Comparison of ENCODE assay signal across 22 cellular contexts in genomic region chr5:143691278-143692236, GRCh38.
A peak's percentile ranks its signal among the peaks of the same experiment; 100 is the strongest.
DNase-seq lines count a peak whose midpoint lies in the region; ATAC-seq, FAIRE-seq and TF ChIP-seq lines count a peak whose summit lies in the region.
"Had no signal": no experiment of that assay in that cellular context is flagged by ENCODE, and none has a peak within 500 bp of the region (broad histone marks: within the 10 kb centered on the region; RNA-seq: fewer than 3 reads in every experiment).

No MANE protein-coding gene starts in this region.

- no peak overlapping the region for H4K91ac ChIP-seq in mesenchymal stem cell (ENCODE audit: low read length)

- H3K4me3 Mint-ChIP-seq in activated naive CD8-positive, alpha-beta T cell treated with anti-CD3 and anti-CD28 coated beads, Interleukin-2, amount 50 U/mL, for 24 hours: no peak overlapping the region
- no peak overlapping the region for H3K4me3 Mint-ChIP-seq in activated naive CD8-positive, alpha-beta T cell treated with anti-CD3 and anti-CD28 coated beads for 36 hours
- no peak overlapping the region for H3K4me3 Mint-ChIP-seq in CD8-positive, alpha-beta T cell
- H3K4me3 Mint-ChIP-seq: B cell; CD4-positive, CD25-positive, alpha-beta regulatory T cell; GM23338 had no signal

- no peak overlapping the region for H2BK15ac ChIP-seq in mesenchymal stem cell (ENCODE audit: low read depth, poor library complexity, severe bottlenecking)

- H4K20me1 ChIP-seq in K562 (replicated peaks; ENCODE audit: control insufficient read depth, insufficient read depth, low read length) (no peaks in the 10 kb centered on the region), smooth muscle cell (ENCODE audit: low read depth) (no peaks in the 10 kb centered on the region)

- H3K27ac Mint-ChIP-seq in activated naive CD8-positive, alpha-beta T cell treated with anti-CD3 and anti-CD28 coated beads, Interleukin-2, amount 50 U/mL, for 24 hours: peak overlapping the region; percentile 31
- H3K27ac Mint-ChIP-seq in activated naive CD8-positive, alpha-beta T cell treated with anti-CD3 and anti-CD28 coated beads for 36 hours: no peak overlapping the region
- no peak overlapping the region for H3K27ac Mint-ChIP-seq in CD8-positive, alpha-beta T cell
- H3K27ac Mint-ChIP-seq: B cell; CD4-positive, CD25-positive, alpha-beta regulatory T cell; GM23338 had no signal

- no peak overlapping the region for H3K4ac ChIP-seq in mesenchymal stem cell (ENCODE audit: low read depth in 1 of 2, low read length in 2 of 2)

- H3K4me1 ChIP-seq in K562 (replicated peaks in 1 of 2; ENCODE audit: control insufficient read depth in 2 of 2, insufficient read depth in 2 of 2, low read length in 2 of 2): no peaks in the 10 kb centered on the region
- no peaks in the 10 kb centered on the region for H3K4me1 ChIP-seq in mesenchymal stem cell (ENCODE audit: control insufficient read depth, insufficient read depth, low read depth, low read length)
- no peaks in the 10 kb centered on the region for H3K4me1 ChIP-seq in smooth muscle cell (ENCODE audit: low read depth)
- no peaks in the 10 kb centered on the region for H3K4me1 ChIP-seq in CD8-positive, alpha-beta T cell (ENCODE audit: insufficient read depth, low read length)

- H3K27me3 Mint-ChIP-seq in activated naive CD8-positive, alpha-beta T cell treated with anti-CD3 and anti-CD28 coated beads, Interleukin-2, amount 50 U/mL, for 24 hours: peaks cover 13% of the 10 kb centered on the region
- H3K27me3 Mint-ChIP-seq in activated naive CD8-positive, alpha-beta T cell treated with anti-CD3 and anti-CD28 coated beads for 36 hours: peaks cover 3% of the 10 kb centered on the region
- H3K27me3 Mint-ChIP-seq in CD8-positive, alpha-beta T cell (ENCODE audit: low read depth): no peaks in the 10 kb centered on the region
- H3K27me3 Mint-ChIP-seq: B cell had no signal

- POLR2A ChIA-PET in K562 (lab: Yijun Ruan, JAX) (no interaction called here), RWPE1 (lab: Yijun Ruan, JAX; ENCODE audit: low non-redundant PET) (no interaction called here)
- POLR2A ChIA-PET in CD8-positive, alpha-beta T cell (lab: Charles Lee): no interaction called here

- ATAC-seq in activated naive CD8-positive, alpha-beta T cell treated with anti-CD3 and anti-CD28 coated beads, Interleukin-2, amount 50 U/mL, for 24 hours: peak; percentile 54
- no peak for ATAC-seq in K562
- ATAC-seq in CD8-positive, alpha-beta T cell: no peak
- ATAC-seq: GM23338, HCT116 had no signal

- in situ Hi-C loops in K562 (cut with MboI): no loop called here

- no peaks in the 10 kb centered on the region for H3F3A ChIP-seq in smooth muscle cell (ENCODE audit: low read depth)

- no peaks in the 10 kb centered on the region for H3K9me1 ChIP-seq in K562 (ENCODE audit: control insufficient read depth, insufficient read depth, low read length)

- peaks cover 11% of the 10 kb centered on the region for H3K36me3 Mint-ChIP-seq in activated naive CD8-positive, alpha-beta T cell treated with anti-CD3 and anti-CD28 coated beads, Interleukin-2, amount 50 U/mL, for 24 hours (ENCODE audit: low read depth)
- H3K36me3 Mint-ChIP-seq in activated naive CD8-positive, alpha-beta T cell treated with anti-CD3 and anti-CD28 coated beads for 36 hours: peaks cover 6% of the 10 kb centered on the region
- H3K36me3 Mint-ChIP-seq in CD8-positive, alpha-beta T cell: peaks cover 2% of the 10 kb centered on the region
- H3K36me3 Mint-ChIP-seq: CD4-positive, CD25-positive, alpha-beta regulatory T cell had no signal

- peaks cover 41% of the 10 kb centered on the region for H3K4me1 Mint-ChIP-seq in activated naive CD8-positive, alpha-beta T cell treated with anti-CD3 and anti-CD28 coated beads, Interleukin-2, amount 50 U/mL, for 24 hours
- peaks cover 5% of the 10 kb centered on the region for H3K4me1 Mint-ChIP-seq in activated naive CD8-positive, alpha-beta T cell treated with anti-CD3 and anti-CD28 coated beads for 36 hours
- peaks cover 20% of the 10 kb centered on the region for H3K4me1 Mint-ChIP-seq in CD8-positive, alpha-beta T cell (ENCODE audit: low read depth)
- H3K4me1 Mint-ChIP-seq: B cell, GM23338 had no signal

- TF ChIP-seq POLR2A in K562 (conservative IDR thresholded peaks at IDR 0.05): no peak

- TF ChIP-seq RAD21 in K562 (CRISPR knock-in tag; conservative IDR thresholded peaks at IDR 0.05 in 1 of 2, IDR thresholded peaks at IDR 0.05 in 1 of 2): no peak

- H3K4me2 ChIP-seq in K562 (ENCODE audit: insufficient read depth, low read length): no peak overlapping the region
- no peak overlapping the region for H3K4me2 ChIP-seq in mesenchymal stem cell (ENCODE audit: low read length, poor library complexity, severe bottlenecking)
- H3K4me2 ChIP-seq in smooth muscle cell: peak overlapping the region; percentile 14
- H3K4me2 ChIP-seq: GM23338, PC-9 had no signal

- H3K27me3 ChIP-seq in K562 (ENCODE audit: control insufficient read depth in 2 of 2, insufficient read depth in 2 of 2, low read length in 2 of 2) (no peaks in the 10 kb centered on the region), mesenchymal stem cell (ENCODE audit: control insufficient read depth in 1 of 2, insufficient read depth in 1 of 2, low read length in 2 of 2) (no peaks in the 10 kb centered on the region), smooth muscle cell (ENCODE audit: low read depth) (no peaks in the 10 kb centered on the region)
- H3K27me3 ChIP-seq in CD8-positive, alpha-beta T cell (ENCODE audit: insufficient read depth, low read length): no peaks in the 10 kb centered on the region

- no peak overlapping the region for H2BK5ac ChIP-seq in mesenchymal stem cell (ENCODE audit: low read depth, low read length, poor library complexity, severe bottlenecking)

- no peaks in the 10 kb centered on the region for H3K79me2 ChIP-seq in K562 (ENCODE audit: control insufficient read depth, insufficient read depth, low read length)
- no peaks in the 10 kb centered on the region for H3K79me2 ChIP-seq in smooth muscle cell (ENCODE audit: low read depth)

- intact Hi-C loops in K562 (cut with micrococcal nuclease): no loop called here
- intact Hi-C loops in CD8-positive, alpha-beta T cell (cut with DNase I, micrococcal nuclease): no loop called here

- H3K14ac ChIP-seq in mesenchymal stem cell (ENCODE audit: low read length in 2 of 2): no peak overlapping the region

- no peak for TF ChIP-seq EP300 in K562 (IDR thresholded peaks at IDR 0.05; ENCODE audit: low read length)

- no peak overlapping the region for H2BK12ac ChIP-seq in mesenchymal stem cell (ENCODE audit: low read length in 2 of 2)

- CTCF ChIA-PET in K562 (lab: Yijun Ruan, JAX; ENCODE audit: low intra/inter-chr PET ratio) (no interaction called here), RWPE1 (lab: Yijun Ruan, JAX) (interaction anchor here (0.6 kb wide), 1 partner anchor 20 kb away, joined by 3 read pairs; no protein-coding TSS in a partner anchor)
- CTCF ChIA-PET in CD8-positive, alpha-beta T cell (lab: Charles Lee): interaction anchor here (1.3 kb wide), 1 partner anchor 9 kb away, joined by 5 read pairs; no protein-coding TSS in a partner anchor

- H3K27ac ChIP-seq in K562 (ENCODE audit: extremely low read depth, low read depth, low read length) (no peak overlapping the region), mesenchymal stem cell (ENCODE audit: low read length, poor library complexity, severe bottlenecking) (no peak overlapping the region), smooth muscle cell (ENCODE audit: low read depth) (no peak overlapping the region), RWPE1 (no peak overlapping the region)
- no peak overlapping the region for H3K27ac ChIP-seq in CD8-positive, alpha-beta T cell (ENCODE audit: low read depth, low read length)
- H3K27ac ChIP-seq: 22Rv1, HL-60, PC-9 had no signal

- H3K9ac ChIP-seq in K562 (ENCODE audit: insufficient read depth in 1 of 2, low read depth in 2 of 2, low read length in 2 of 2) (no peak overlapping the region), mesenchymal stem cell (ENCODE audit: low read length) (peak overlapping the region; percentile 65), smooth muscle cell (ENCODE audit: low read depth) (no peak overlapping the region)

- H3K79me1 ChIP-seq in mesenchymal stem cell (replicated peaks; ENCODE audit: low read length, poor library complexity, severe bottlenecking): no peaks in the 10 kb centered on the region

- DNase-seq in activated naive CD8-positive, alpha-beta T cell treated with anti-CD3 and anti-CD28 coated beads, Interleukin-2, amount 50 U/mL, for 24 hours: no peak
- DNase-seq in activated naive CD8-positive, alpha-beta T cell treated with anti-CD3 and anti-CD28 coated beads for 36 hours: no peak
- DNase-seq in K562 (ENCODE audit: extremely low read depth in 1 of 4, low spot score in 3 of 4): no peak
- no peak for DNase-seq in mesenchymal stem cell
- DNase-seq in smooth muscle cell (lab: John Stamatoyannopoulos, UW; ENCODE audit: unreplicated experiment): no peak
- no peak for DNase-seq in RWPE1 (ENCODE audit: low spot score)
- no peak for DNase-seq in NCI-H748 (lab: John Stamatoyannopoulos, UW; ENCODE audit: unreplicated experiment)
- no peak for DNase-seq in CD8-positive, alpha-beta T cell
- DNase-seq: CD4-positive, CD25-positive, alpha-beta regulatory T cell; EL; MV-4-11; NCI-H1436; NCI-H2029; NCI-H2171 treated with DMSO at 0.1 percent for 48 hours; NCI-H446 treated with DMSO at 0.1 percent for 48 hours; NCI-H774; PC-9 had no signal

- no peaks in the 10 kb centered on the region for H3K9me3 ChIP-seq in K562 (replicated peaks; ENCODE audit: control insufficient read depth, insufficient read depth, low read depth, low read length)
- H3K9me3 ChIP-seq in mesenchymal stem cell (ENCODE audit: control insufficient read depth, low read length): no peaks in the 10 kb centered on the region
- no peaks in the 10 kb centered on the region for H3K9me3 ChIP-seq in smooth muscle cell (replicated peaks; ENCODE audit: low read depth)
- no peaks in the 10 kb centered on the region for H3K9me3 ChIP-seq in CD8-positive, alpha-beta T cell (ENCODE audit: low read length)

- no peak overlapping the region for H2BK120ac ChIP-seq in mesenchymal stem cell (ENCODE audit: low read depth, low read length)

- H2AK5ac ChIP-seq in mesenchymal stem cell (ENCODE audit: low read length, severe bottlenecking): no peak overlapping the region

- H4K8ac ChIP-seq in mesenchymal stem cell (ENCODE audit: low read length): no peak overlapping the region

- H3K4me3 ChIP-seq in K562: no peak overlapping the region
- H3K4me3 ChIP-seq in mesenchymal stem cell (ENCODE audit: insufficient read depth in 1 of 2, low read depth in 1 of 2, low read length in 2 of 2): peak overlapping the region in 1 of 2 experiments; percentile 36
- H3K4me3 ChIP-seq in smooth muscle cell: no peak overlapping the region
- H3K4me3 ChIP-seq in CD8-positive, alpha-beta T cell (ENCODE audit: low read depth, low read length): no peak overlapping the region
- H3K4me3 ChIP-seq: GM23338, PC-9 had no signal

- TF ChIP-seq CTCF in K562 (IDR thresholded peaks at IDR 0.05 in 2 of 3, conservative IDR thresholded peaks at IDR 0.05 in 1 of 3; ENCODE audit: insufficient read depth in 2 of 3, low read depth in 1 of 3, low read length in 3 of 3) (no peak), smooth muscle cell (IDR thresholded peaks at IDR 0.05; ENCODE audit: borderline replicate concordance, insufficient read depth, poor library complexity, severe bottlenecking) (no peak), RWPE1 (conservative IDR thresholded peaks at IDR 0.05; ENCODE audit: low read depth) (no peak)
- TF ChIP-seq CTCF in CD8-positive, alpha-beta T cell (IDR thresholded peaks at IDR 0.05): no peak

- no peak overlapping the region for H3K18ac ChIP-seq in mesenchymal stem cell (ENCODE audit: low read depth in 1 of 2, low read length in 2 of 2)

- 0% methylated on average over 7 of the region's 7 CpGs for WGBS in K562 (ENCODE audit: insufficient coverage, low coverage, missing lambda C conversion rate)
- 73% methylated on average over 5 of the region's 7 CpGs for WGBS in mesenchymal stem cell
- 58% methylated on average over 7 of the region's 7 CpGs for WGBS in smooth muscle cell (ENCODE audit: low lambda C conversion rate)

- H3K23ac ChIP-seq in mesenchymal stem cell (ENCODE audit: low read length in 2 of 2): no peak overlapping the region

- H2AFZ ChIP-seq in K562 (ENCODE audit: low read depth, low read length) (no peak overlapping the region), mesenchymal stem cell (ENCODE audit: low read depth, low read length) (no peak overlapping the region), smooth muscle cell (ENCODE audit: low read depth) (peak overlapping the region; percentile 52)
- H2AFZ ChIP-seq: GM23338, PC-9 had no signal

- FAIRE-seq in K562 (lab: Jason Lieb, UNC): no peak

- BruUV-seq in K562 (replicated peaks; lab: Mats Ljungman, UMichigan): no TSS peak

- H3K36me3 ChIP-seq in K562 (ENCODE audit: control insufficient read depth, insufficient read depth, low read length): no peaks in the 10 kb centered on the region
- H3K36me3 ChIP-seq in mesenchymal stem cell (ENCODE audit: control insufficient read depth in 1 of 2, insufficient read depth in 2 of 2, low read depth in 1 of 2, low read length in 2 of 2): no peaks in the 10 kb centered on the region
- H3K36me3 ChIP-seq in smooth muscle cell (ENCODE audit: low read depth): no peaks in the 10 kb centered on the region
- no peaks in the 10 kb centered on the region for H3K36me3 ChIP-seq in CD8-positive, alpha-beta T cell (ENCODE audit: insufficient read depth, low read length)

- H3K9me3 Mint-ChIP-seq in activated naive CD8-positive, alpha-beta T cell treated with anti-CD3 and anti-CD28 coated beads, Interleukin-2, amount 50 U/mL, for 24 hours: peaks cover 27% of the 10 kb centered on the region
- peaks cover 11% of the 10 kb centered on the region for H3K9me3 Mint-ChIP-seq in activated naive CD8-positive, alpha-beta T cell treated with anti-CD3 and anti-CD28 coated beads for 36 hours
- peaks cover 14% of the 10 kb centered on the region for H3K9me3 Mint-ChIP-seq in CD8-positive, alpha-beta T cell
- H3K9me3 Mint-ChIP-seq: GM23338 had no signal
